Comparison of ENCODE assay signal across 18 cellular contexts in genomic region chr11:128775513-128775912, GRCh38.
DNase-seq lines count a peak whose midpoint lies in the region; ATAC-seq, FAIRE-seq and TF ChIP-seq lines count a peak whose summit lies in the region.
"Had no signal": no experiment of that assay in that cellular context is flagged by ENCODE, and none has a peak within 500 bp of the region (broad histone marks: within the 10 kb centered on the region; RNA-seq: fewer than 3 reads in every experiment).

No MANE protein-coding gene starts in this region.

- H3K4me1 ChIP-seq in mesenchymal stem cell (ENCODE audit: control insufficient read depth, insufficient read depth, low read depth, low read length) = peaks cover 1% of the 10 kb centered on the region
- H3K4me1 ChIP-seq: prostate gland had no signal

- FAIRE-seq in RCC 7860 (lab: Jason Lieb, UNC) = no peak
- FAIRE-seq: bronchial epithelial cell had no signal

- H4K8ac ChIP-seq in mesenchymal stem cell (ENCODE audit: low read length) = no peak overlapping the region

- H3K9me3 Mint-ChIP-seq in CD14-positive monocyte = no peaks in the 10 kb centered on the region
- H3K9me3 Mint-ChIP-seq in HFFc6 = no peaks in the 10 kb centered on the region
- H3K9me3 Mint-ChIP-seq in activated naive CD8-positive, alpha-beta T cell treated with anti-CD3 and anti-CD28 coated beads, Interleukin-2, amount 50 U/mL, for 24 hours = no peaks in the 10 kb centered on the region
- H3K9me3 Mint-ChIP-seq: endodermal cell, H9 had no signal

- H3K23ac ChIP-seq in mesenchymal stem cell (ENCODE audit: low read length in 2 of 2) = no peak overlapping the region

- no peak overlapping the region for H3K4me2 ChIP-seq in mesenchymal stem cell (ENCODE audit: low read length, poor library complexity, severe bottlenecking)
- H3K4me2 ChIP-seq: KMS-11 had no signal

- no peak overlapping the region for H3K27ac ChIP-seq in mesenchymal stem cell (ENCODE audit: low read length, poor library complexity, severe bottlenecking)
- H3K27ac ChIP-seq: gastrocnemius medialis, KMS-11, prostate gland, thoracic aorta had no signal

- H3K27me3 Mint-ChIP-seq in CD14-positive monocyte (ENCODE audit: low read depth in 3 of 3) (peaks cover 0 to 2% (median 0%) of the 10 kb centered on the region in 3 donors), HFFc6 (ENCODE audit: insufficient read depth) (no peaks in the 10 kb centered on the region; the same call in 1 of the 2 replicates)
- no peaks in the 10 kb centered on the region for H3K27me3 Mint-ChIP-seq in activated naive CD8-positive, alpha-beta T cell treated with anti-CD3 and anti-CD28 coated beads, Interleukin-2, amount 50 U/mL, for 24 hours

- no peak overlapping the region for H2BK5ac ChIP-seq in mesenchymal stem cell (ENCODE audit: low read depth, low read length, poor library complexity, severe bottlenecking)

- H3K79me1 ChIP-seq in mesenchymal stem cell (replicated peaks; ENCODE audit: low read length, poor library complexity, severe bottlenecking) = no peaks in the 10 kb centered on the region

- no peak overlapping the region for H2AK5ac ChIP-seq in mesenchymal stem cell (ENCODE audit: low read length, severe bottlenecking)

- TF ChIP-seq CTCF in CD14-positive monocyte (IDR thresholded peaks at IDR 0.05) (no peak), HFFc6 (IDR thresholded peaks at IDR 0.05) (no peak)

- H3K4ac ChIP-seq in mesenchymal stem cell (ENCODE audit: low read depth in 1 of 2, low read length in 2 of 2) = no peak overlapping the region

- no peak overlapping the region for H2BK120ac ChIP-seq in mesenchymal stem cell (ENCODE audit: low read depth, low read length)

- H3K14ac ChIP-seq in mesenchymal stem cell (ENCODE audit: low read length in 2 of 2) = no peak overlapping the region

- no peak for ATAC-seq in activated naive CD8-positive, alpha-beta T cell treated with anti-CD3 and anti-CD28 coated beads, Interleukin-2, amount 50 U/mL, for 24 hours
- ATAC-seq in GM19035 (IDR thresholded peaks at IDR 0.05; ENCODE audit: unreplicated experiment) = no peak
- ATAC-seq: gastrocnemius medialis had no signal

- DNase-seq in CD14-positive monocyte (ENCODE audit: low spot score) (no peak), HFFc6 (no peak), mesenchymal stem cell (peak; percentile 56), 8988T (no peak), RCC 7860 (ENCODE audit: low spot score) (no peak), AG08396 (ENCODE audit: low spot score) (no peak)
- DNase-seq in activated naive CD8-positive, alpha-beta T cell treated with anti-CD3 and anti-CD28 coated beads, Interleukin-2, amount 50 U/mL, for 24 hours = no peak
- DNase-seq: endodermal cell, gastrocnemius medialis, H9, NCI-H1417 treated with DMSO at 0.1 percent for 48 hours, NCI-H510A, OCI-M1 had no signal

- H3K9me3 ChIP-seq in mesenchymal stem cell (ENCODE audit: control insufficient read depth, low read length) = no peaks in the 10 kb centered on the region
- H3K9me3 ChIP-seq: gastrocnemius medialis, prostate gland, thoracic aorta had no signal

- peaks cover 82 to 98% of the 10 kb centered on the region in 2 donors for H3K36me3 Mint-ChIP-seq in CD14-positive monocyte
- peaks cover 35% of the 10 kb centered on the region for H3K36me3 Mint-ChIP-seq in HFFc6 (ENCODE audit: low read depth)
- H3K36me3 Mint-ChIP-seq in activated naive CD8-positive, alpha-beta T cell treated with anti-CD3 and anti-CD28 coated beads, Interleukin-2, amount 50 U/mL, for 24 hours (ENCODE audit: low read depth) = peaks cover 40% of the 10 kb centered on the region

- WGBS in mesenchymal stem cell = 59% methylated on average over 5 of the region's 7 CpGs

- H3K4me3 Mint-ChIP-seq in CD14-positive monocyte = no peak overlapping the region
- H3K4me3 Mint-ChIP-seq in HFFc6 = no peak overlapping the region
- no peak overlapping the region for H3K4me3 Mint-ChIP-seq in activated naive CD8-positive, alpha-beta T cell treated with anti-CD3 and anti-CD28 coated beads, Interleukin-2, amount 50 U/mL, for 24 hours
- H3K4me3 Mint-ChIP-seq: endodermal cell, H9 had no signal

- H3K9ac ChIP-seq in mesenchymal stem cell (ENCODE audit: low read length) = no peak overlapping the region
- H3K9ac ChIP-seq: KMS-11 had no signal

- peaks cover 6 to 17% of the 10 kb centered on the region in 2 experiments for H3K36me3 ChIP-seq in mesenchymal stem cell (ENCODE audit: control insufficient read depth in 1 of 2, insufficient read depth in 2 of 2, low read depth in 1 of 2, low read length in 2 of 2)
- H3K36me3 ChIP-seq: gastrocnemius medialis, prostate gland, thoracic aorta had no signal

- intact Hi-C loops in CD14-positive monocyte (cut with micrococcal nuclease) = no loop called here

- no peak overlapping the region for H4K91ac ChIP-seq in mesenchymal stem cell (ENCODE audit: low read length)

- H3K27ac Mint-ChIP-seq in CD14-positive monocyte (peak overlapping the region in 4 of 7 donors; percentile 62 to 83 (median 76)), HFFc6 (peak overlapping the region; percentile 4; the same call in 1 of the 2 replicates)
- H3K27ac Mint-ChIP-seq in activated naive CD8-positive, alpha-beta T cell treated with anti-CD3 and anti-CD28 coated beads, Interleukin-2, amount 50 U/mL, for 24 hours = peak overlapping the region; percentile 41
- H3K27ac Mint-ChIP-seq: endodermal cell, H9 had no signal

- H3K18ac ChIP-seq in mesenchymal stem cell (ENCODE audit: low read depth in 1 of 2, low read length in 2 of 2) = no peak overlapping the region

- H3K4me1 Mint-ChIP-seq in CD14-positive monocyte = peaks cover 20% of the 10 kb centered on the region
- peaks cover 23% of the 10 kb centered on the region for H3K4me1 Mint-ChIP-seq in HFFc6 (ENCODE audit: low read depth)
- peaks cover 30% of the 10 kb centered on the region for H3K4me1 Mint-ChIP-seq in activated naive CD8-positive, alpha-beta T cell treated with anti-CD3 and anti-CD28 coated beads, Interleukin-2, amount 50 U/mL, for 24 hours

- no peak overlapping the region for H2BK15ac ChIP-seq in mesenchymal stem cell (ENCODE audit: low read depth, poor library complexity, severe bottlenecking)

- H3K4me3 ChIP-seq in mesenchymal stem cell (ENCODE audit: insufficient read depth in 1 of 2, low read depth in 1 of 2, low read length in 2 of 2) = no peak overlapping the region
- H3K4me3 ChIP-seq: gastrocnemius medialis, prostate gland, thoracic aorta had no signal

- no peak overlapping the region for H2AFZ ChIP-seq in mesenchymal stem cell (ENCODE audit: low read depth, low read length)

- no peak overlapping the region for H2BK12ac ChIP-seq in mesenchymal stem cell (ENCODE audit: low read length in 2 of 2)

- H3K27me3 ChIP-seq in mesenchymal stem cell (ENCODE audit: control insufficient read depth in 1 of 2, insufficient read depth in 1 of 2, low read length in 2 of 2) = no peaks in the 10 kb centered on the region

Comparison
In these comparisons a context has a peak if more than half of its experiments do, and no peak if none do; other contexts are left out.
1. H3K27ac Mint-ChIP-seq: peak in every context shown above with its lines; median percentile 76 in CD14-positive monocyte; 41 in activated naive CD8-positive, alpha-beta T cell treated with anti-CD3 and anti-CD28 coated beads, Interleukin-2, amount 50 U/mL, for 24 hours; 4 in HFFc6.